ENCODE assay signal across 10 cellular contexts in genomic region chr7:116571037-116571436, GRCh38. TPM values are rescaled to one million over a fixed set of nuclear protein-coding genes. Genes with fewer than 3 reads are reported as not detected.
DNase-seq lines count a peak whose midpoint lies in the region; ATAC-seq and TF ChIP-seq lines count a peak whose summit lies in the region.
"Had no signal": no experiment of that assay in that cellular context is flagged by ENCODE, and none has a peak within 500 bp of the region (broad histone marks: within the 10 kb centered on the region; RNA-seq: fewer than 3 reads in every experiment).

No MANE protein-coding gene starts in this region.

- intact Hi-C loops in tibial artery (cut with DNase I; ENCODE audit: low total_unique reads): no loop called here

- H3K9me3 ChIP-seq in adipocyte (ENCODE audit: control insufficient read depth, low read length): no peaks in the 10 kb centered on the region
- H3K9me3 ChIP-seq in tibial artery: no peaks in the 10 kb centered on the region

- ATAC-seq in GM21529 (IDR thresholded peaks at IDR 0.05; ENCODE audit: unreplicated experiment): no peak

- H3K27me3 ChIP-seq in adipocyte (replicated peaks; ENCODE audit: control insufficient read depth, insufficient read depth, low read length) (no peaks in the 10 kb centered on the region), tibial artery (no peaks in the 10 kb centered on the region)
- H3K27me3 ChIP-seq: dorsolateral prefrontal cortex had no signal

- H3K27ac ChIP-seq in tibial artery: peak overlapping the region; percentile 39 to 54
- H3K27ac ChIP-seq: dorsolateral prefrontal cortex had no signal

- TF ChIP-seq CTCF in fibroblast of villous mesenchyme (IDR thresholded peaks at IDR 0.05; ENCODE audit: insufficient read depth, low read depth, low read length) (no peak), tibial artery (IDR thresholded peaks at IDR 0.05) (no peak)

- DNase-seq in H4 (ENCODE audit: low spot score) (peak; percentile 56), adipocyte (ENCODE audit: low read depth) (peak; percentile 87), fibroblast of villous mesenchyme (ENCODE audit: low read depth) (peak; percentile 72), tibial artery (no peak)
- DNase-seq in effector CD4-positive, alpha-beta T cell: no peak
- no peak for DNase-seq in stimulated activated CD4-positive, alpha-beta T cell treated with anti-CD3 and anti-CD28 coated beads, Interleukin-2, amount 100 ng/mL, for 48 hours
- DNase-seq: dorsolateral prefrontal cortex, NCI-H2171 treated with DMSO at 0.1 percent for 48 hours had no signal

- peak overlapping the region; percentile 49 for H3K4me3 ChIP-seq in adipocyte (ENCODE audit: low read length)
- H3K4me3 ChIP-seq in fibroblast of villous mesenchyme (ENCODE audit: low read depth, low read length): no peak overlapping the region
- H3K4me3 ChIP-seq in tibial artery: no peak overlapping the region
- H3K4me3 ChIP-seq: dorsolateral prefrontal cortex had no signal

- peaks cover 54% of the 10 kb centered on the region for H3K4me1 ChIP-seq in adipocyte (ENCODE audit: control insufficient read depth, insufficient read depth, low read length)
- H3K4me1 ChIP-seq in tibial artery: peaks cover 0 to 48% (median 16%) of the 10 kb centered on the region in 4 donors

- peak overlapping the region; percentile 65 for H3K9ac ChIP-seq in adipocyte (ENCODE audit: low read length)

- no peaks in the 10 kb centered on the region for H3K36me3 ChIP-seq in adipocyte (ENCODE audit: control insufficient read depth, insufficient read depth, low read length, severe bottlenecking)
- no peaks in the 10 kb centered on the region for H3K36me3 ChIP-seq in tibial artery

RNA-seq across cellular contexts. Expression of gene CAV1, which starts 46.2 kb away (rescaled TPM):
- total RNA-seq in H4 (2014; rRNA removed; shearing (Covaris generic)): 210 and 218 TPM in 2 replicates
- total RNA-seq in fibroblast of villous mesenchyme: 288 and 887 TPM in 2 replicates
- total RNA-seq: OCI-LY7 had no signal

Comparison
In these comparisons a context has a peak if more than half of its experiments do, and no peak if none do; other contexts are left out.
1. DNase-seq: peak in H4 (single experiment), adipocyte (single experiment) and fibroblast of villous mesenchyme (single experiment); none in tibial artery (0 of 2), effector CD4-positive, alpha-beta T cell (single experiment) and stimulated activated CD4-positive, alpha-beta T cell treated with anti-CD3 and anti-CD28 coated beads, Interleukin-2, amount 100 ng/mL, for 48 hours (0 of 2).